20 cellular contexts compared by ENCODE assay signal in the genomic region with DNA sequence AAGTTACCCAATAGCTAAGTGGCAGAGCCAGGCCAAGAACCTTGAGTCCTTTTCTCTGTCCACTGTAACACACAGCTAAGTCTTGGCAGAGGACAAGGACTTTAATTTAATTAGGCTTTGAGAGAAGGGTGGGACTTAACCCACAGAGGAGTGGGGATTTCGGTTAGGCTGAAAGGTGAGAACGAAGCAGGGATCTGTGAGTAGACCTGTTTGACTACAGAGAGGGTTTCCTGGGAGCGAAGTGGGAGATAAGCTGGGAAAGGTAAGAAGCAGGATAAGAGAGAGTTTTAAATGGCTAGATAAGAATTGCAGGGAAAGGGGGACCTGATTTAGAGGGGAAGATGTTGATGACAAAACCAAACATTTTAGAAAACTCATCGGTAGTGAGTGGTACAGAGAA. TPM values are rescaled to one million over a fixed set of nuclear protein-coding genes. Genes with fewer than 3 reads are reported as not detected.
DNase-seq lines count a peak whose midpoint lies in the region; ATAC-seq and TF ChIP-seq lines count a peak whose summit lies in the region.
"Had no signal": no experiment of that assay in that cellular context is flagged by ENCODE, and none has a peak within 500 bp of the region (broad histone marks: within the 10 kb centered on the region; RNA-seq: fewer than 3 reads in every experiment).

No MANE protein-coding gene starts in this region.

- 83 to 84% methylated on average over 4 of the region's 4 CpGs for WGBS in upper lobe of left lung, 2 donors

- no peaks in the 10 kb centered on the region for H3K36me3 Mint-ChIP-seq in activated naive CD8-positive, alpha-beta T cell
- no peaks in the 10 kb centered on the region for H3K36me3 Mint-ChIP-seq in activated naive CD8-positive, alpha-beta T cell treated with anti-CD3 and anti-CD28 coated beads for 36 hours
- no peaks in the 10 kb centered on the region for H3K36me3 Mint-ChIP-seq in brain
- H3K36me3 Mint-ChIP-seq in naive thymus-derived CD8-positive, alpha-beta T cell, result no peaks in the 10 kb centered on the region

- H3K27ac Mint-ChIP-seq in activated naive CD8-positive, alpha-beta T cell, result no peak overlapping the region
- no peak overlapping the region for H3K27ac Mint-ChIP-seq in activated naive CD8-positive, alpha-beta T cell treated with anti-CD3 and anti-CD28 coated beads for 36 hours
- peak overlapping the region in 3 of 5 experiments; percentile 15 to 87 (median 55) for H3K27ac Mint-ChIP-seq in brain
- H3K27ac Mint-ChIP-seq in naive thymus-derived CD8-positive, alpha-beta T cell, result peak overlapping the region in 7 of 10 donors; percentile 3 to 98 (median 41)

- H3K4me3 Mint-ChIP-seq in activated naive CD8-positive, alpha-beta T cell, result peak overlapping the region; percentile 25
- no peak overlapping the region for H3K4me3 Mint-ChIP-seq in activated naive CD8-positive, alpha-beta T cell treated with anti-CD3 and anti-CD28 coated beads for 36 hours
- H3K4me3 Mint-ChIP-seq in brain, result peak overlapping the region; percentile 18 to 93 (median 52)
- H3K4me3 Mint-ChIP-seq in naive thymus-derived CD8-positive, alpha-beta T cell, result peak overlapping the region in 9 of 10 donors; percentile 4 to 92 (median 44)

- peaks cover 7 to 32% (median 26%) of the 10 kb centered on the region in 4 donors for H3K4me1 ChIP-seq in upper lobe of left lung
- H3K4me1 ChIP-seq: parathyroid adenoma had no signal

- H3K27me3 Mint-ChIP-seq in activated naive CD8-positive, alpha-beta T cell, result peaks cover 7% of the 10 kb centered on the region
- H3K27me3 Mint-ChIP-seq in activated naive CD8-positive, alpha-beta T cell treated with anti-CD3 and anti-CD28 coated beads for 36 hours, result peaks cover 21% of the 10 kb centered on the region
- peaks cover 19% of the 10 kb centered on the region for H3K27me3 Mint-ChIP-seq in brain
- H3K27me3 Mint-ChIP-seq in naive thymus-derived CD8-positive, alpha-beta T cell, result peaks cover 8 to 21% (median 11%) of the 10 kb centered on the region in 5 donors

- no peak for TF ChIP-seq CTCF in brain (conservative IDR thresholded peaks at IDR 0.05)
- no peak for TF ChIP-seq CTCF in upper lobe of left lung (IDR thresholded peaks at IDR 0.05)

- POLR2A ChIA-PET in naive thymus-derived CD8-positive, alpha-beta T cell (lab: Charles Lee), result no interaction called here

- peak overlapping the region; percentile 26 to 90 (median 38) for H3K27ac ChIP-seq in upper lobe of left lung
- H3K27ac ChIP-seq: BLaER1, brain microvascular endothelial cell, gastrocnemius medialis, parathyroid adenoma had no signal

- no peak for TF ChIP-seq EP300 in upper lobe of left lung (IDR thresholded peaks at IDR 0.05)

- no peaks in the 10 kb centered on the region for H3K9me3 Mint-ChIP-seq in activated naive CD8-positive, alpha-beta T cell (ENCODE audit: low read depth)
- H3K9me3 Mint-ChIP-seq in activated naive CD8-positive, alpha-beta T cell treated with anti-CD3 and anti-CD28 coated beads for 36 hours, result no peaks in the 10 kb centered on the region
- peaks cover 0 to 4% (median 0%) of the 10 kb centered on the region in 5 experiments for H3K9me3 Mint-ChIP-seq in brain
- no peaks in the 10 kb centered on the region for H3K9me3 Mint-ChIP-seq in naive thymus-derived CD8-positive, alpha-beta T cell

- H3K4me1 Mint-ChIP-seq in activated naive CD8-positive, alpha-beta T cell (ENCODE audit: low read depth), result peaks cover 27% of the 10 kb centered on the region
- peaks cover 22% of the 10 kb centered on the region for H3K4me1 Mint-ChIP-seq in activated naive CD8-positive, alpha-beta T cell treated with anti-CD3 and anti-CD28 coated beads for 36 hours
- H3K4me1 Mint-ChIP-seq in brain, result peaks cover 69% of the 10 kb centered on the region
- H3K4me1 Mint-ChIP-seq in naive thymus-derived CD8-positive, alpha-beta T cell, result peaks cover 14 to 38% (median 27%) of the 10 kb centered on the region in 4 donors

- no peaks in the 10 kb centered on the region for H3K36me3 ChIP-seq in upper lobe of left lung
- H3K36me3 ChIP-seq: BLaER1, brain microvascular endothelial cell, esophagus squamous epithelium, gastrocnemius medialis, MG63 had no signal

- H3K27me3 ChIP-seq in upper lobe of left lung, result no peaks in the 10 kb centered on the region
- H3K27me3 ChIP-seq: BLaER1, brain microvascular endothelial cell, esophagus squamous epithelium, gastrocnemius medialis, MG63 had no signal

- no peaks in the 10 kb centered on the region for H3K9me3 ChIP-seq in upper lobe of left lung
- H3K9me3 ChIP-seq: BLaER1, esophagus squamous epithelium, gastrocnemius medialis, MG63 had no signal

- TF ChIP-seq POLR2A in upper lobe of left lung (IDR thresholded peaks at IDR 0.05), result no peak

- ATAC-seq in naive thymus-derived CD8-positive, alpha-beta T cell, result no peak
- no peak for ATAC-seq in upper lobe of left lung (ENCODE audit: low FRiP score in 2 of 2)
- ATAC-seq: gastrocnemius medialis, sciatic nerve had no signal

- H3K4me3 ChIP-seq in upper lobe of left lung, result no peak overlapping the region
- H3K4me3 ChIP-seq: BLaER1, esophagus squamous epithelium, gastrocnemius medialis, MG63 had no signal

- no peak for DNase-seq in activated naive CD8-positive, alpha-beta T cell treated with anti-CD3 and anti-CD28 coated beads for 36 hours
- no peak for DNase-seq in naive thymus-derived CD8-positive, alpha-beta T cell
- DNase-seq in upper lobe of left lung, result no peak
- DNase-seq in NCI-H2107 treated with DMSO at 0.1 percent for 48 hours (lab: John Stamatoyannopoulos, UW; ENCODE audit: unreplicated experiment), result no peak
- DNase-seq in activated CD4-positive, CD25-positive, alpha-beta regulatory T cell (lab: John Stamatoyannopoulos, UW), result no peak
- no peak for DNase-seq in iPS-NIHi7 (ENCODE audit: extremely low spot score)
- DNase-seq: activated CD4-positive, alpha-beta T cell treated with anti-CD3 and anti-CD28 coated beads for 4 hours; brain microvascular endothelial cell; effector memory CD4-positive, alpha-beta T cell; esophagus squamous epithelium; gastrocnemius medialis; GOT3; MG63; NCI-H1436 treated with DMSO at 0.1 percent for 48 hours; NCI-H524 had no signal

RNA-seq across cellular contexts. Expression of gene PPFIBP1, which starts 2.0 kb away (rescaled TPM):
- total RNA-seq in activated naive CD8-positive, alpha-beta T cell treated with anti-CD3 and anti-CD28 coated beads for 36 hours, result 10 to 100 TPM; 22.2 to 22.5 TPM
- polyA plus RNA-seq in brain (ENCODE audit: insufficient read depth, low read depth, low replicate concordance), result 7.9 TPM
- total RNA-seq in naive thymus-derived CD8-positive, alpha-beta T cell, result 1 to 10 TPM; 7.8 to 9.2 TPM
- 1 to 10 TPM; 3.8 to 4.1 (median 4.0) TPM for polyA plus RNA-seq in naive thymus-derived CD8-positive, alpha-beta T cell
- total RNA-seq in upper lobe of left lung, result 100 to 1,000 TPM in 3 of 6 donors, 10 to 100 TPM in 3; 67.5 to 129 (median 101) TPM

Comparison
In these comparisons a context has a peak if more than half of its experiments do, and no peak if none do; other contexts are left out.
1. H3K27ac Mint-ChIP-seq: peak in brain (3 of 5) and naive thymus-derived CD8-positive, alpha-beta T cell (7 of 10); none in activated naive CD8-positive, alpha-beta T cell (single experiment) and activated naive CD8-positive, alpha-beta T cell treated with anti-CD3 and anti-CD28 coated beads for 36 hours (single experiment).